ENCODE assay signal across 29 cellular contexts in genomic region chr13:78047151-78047550, GRCh38.
"Had no signal": no experiment of that assay in that cellular context is flagged by ENCODE, and none has a peak within 500 bp of the region (broad histone marks: within the 10 kb centered on the region; RNA-seq: fewer than 3 reads in every experiment).

No MANE protein-coding gene starts in this region.

- H3K36me3 ChIP-seq: SJCRH30 had no signal

- ATAC-seq: Panc1, Right ventricle myocardium inferior, SK-N-SH treated with all-trans-retinoic acid at 6 μM for 48 hours, T-cell had no signal

- H3K27me3 ChIP-seq: SJCRH30 had no signal

- H3K9ac ChIP-seq: KMS-11 had no signal

- H3K4me2 ChIP-seq: KMS-11, PC-9 had no signal

- H2AFZ ChIP-seq: PC-9 had no signal

- H3K9me3 ChIP-seq: SJCRH30 had no signal

- H3K27ac ChIP-seq: KMS-11, PC-9, RWPE1, SJCRH30, SK-N-MC had no signal

- DNase-seq: Karpas-422, MV-4-11, NCI-H1092, NCI-H1105, NCI-H1417 treated with DMSO at 0.1 percent for 48 hours, NCI-H1436 treated with DMSO at 0.1 percent for 48 hours, NCI-H1694 treated with DMSO at 0.1 percent for 48 hours, NCI-H187 treated with DMSO at 0.1 percent for 48 hours, NCI-H2029, NCI-H2081, NCI-H2171 treated with DMSO at 0.1 percent for 48 hours, NCI-H2227 treated with DMSO at 0.1 percent for 48 hours, NCI-H345, NCI-H446, NCI-H510A treated with DMSO at 0.1 percent for 48 hours, NCI-H524 treated with DMSO at 0.1 percent for 48 hours, NCI-H774, PC-9, SHP77, SIG-M5, SJCRH30, T-cell had no signal

- H3K4me3 ChIP-seq: PC-9, SJCRH30, SK-N-MC had no signal

- FAIRE-seq: RCC 7860 had no signal

- H3K4me1 ChIP-seq: SJCRH30 had no signal
